In the genomic region with DNA sequence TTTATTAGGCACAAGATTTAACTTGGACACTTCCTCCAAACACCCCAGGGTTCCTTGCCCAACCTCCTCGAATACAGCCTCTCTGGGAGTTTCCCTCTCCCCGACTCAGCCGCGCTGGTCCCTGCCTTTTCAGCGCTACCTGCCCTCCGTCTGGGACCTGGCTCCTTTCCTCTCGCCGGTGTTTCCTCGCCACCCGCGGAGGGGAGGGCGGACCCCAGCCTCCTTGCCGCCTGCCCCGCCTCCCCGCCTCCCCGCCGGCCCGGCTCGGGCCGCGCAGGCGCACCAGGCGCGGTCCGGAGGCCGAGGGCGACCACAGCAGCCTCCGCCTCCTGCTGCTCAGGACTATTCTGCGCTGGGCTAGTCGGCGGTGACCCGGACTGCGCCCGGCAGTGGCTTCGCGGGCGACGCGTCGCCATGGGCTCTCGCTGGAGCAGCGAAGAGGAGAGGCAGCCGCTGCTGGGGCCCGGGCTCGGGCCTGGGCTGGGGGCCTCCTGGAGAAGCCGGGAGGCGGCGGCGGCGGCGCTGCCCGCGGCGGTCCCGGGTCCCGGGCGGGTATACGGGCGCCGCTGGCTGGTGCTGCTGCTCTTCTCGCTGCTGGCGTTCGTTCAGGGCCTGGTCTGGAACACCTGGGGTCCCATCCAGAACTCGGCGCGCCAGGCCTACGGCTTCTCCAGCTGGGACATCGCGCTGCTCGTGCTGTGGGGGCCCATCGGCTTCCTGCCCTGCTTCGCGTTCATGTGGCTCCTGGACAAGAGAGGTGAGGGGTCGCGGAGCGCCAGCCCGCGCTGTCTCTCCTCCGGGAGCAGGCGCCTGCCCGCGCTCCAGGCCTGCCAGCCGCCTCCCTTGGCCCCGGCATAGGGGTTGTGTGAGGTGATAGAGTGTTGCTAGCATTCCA, we compare ENCODE assay signal across 8 cellular contexts. TPM values are rescaled to one million over a fixed set of nuclear protein-coding genes. Genes with fewer than 3 reads are reported as not detected.
DNase-seq lines count a peak whose midpoint lies in the region; ATAC-seq and TF ChIP-seq lines count a peak whose summit lies in the region.

A gene with protein sequence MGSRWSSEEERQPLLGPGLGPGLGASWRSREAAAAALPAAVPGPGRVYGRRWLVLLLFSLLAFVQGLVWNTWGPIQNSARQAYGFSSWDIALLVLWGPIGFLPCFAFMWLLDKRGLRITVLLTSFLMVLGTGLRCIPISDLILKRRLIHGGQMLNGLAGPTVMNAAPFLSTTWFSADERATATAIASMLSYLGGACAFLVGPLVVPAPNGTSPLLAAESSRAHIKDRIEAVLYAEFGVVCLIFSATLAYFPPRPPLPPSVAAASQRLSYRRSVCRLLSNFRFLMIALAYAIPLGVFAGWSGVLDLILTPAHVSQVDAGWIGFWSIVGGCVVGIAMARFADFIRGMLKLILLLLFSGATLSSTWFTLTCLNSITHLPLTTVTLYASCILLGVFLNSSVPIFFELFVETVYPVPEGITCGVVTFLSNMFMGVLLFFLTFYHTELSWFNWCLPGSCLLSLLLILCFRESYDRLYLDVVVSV (plus strand): TSS at position 291 of the 895 bp plus-strand sequence. CDS start 124 bp downstream, at position 415.

- H3K27me3 ChIP-seq in brain microvascular endothelial cell (replicated peaks) = no peaks in the 10 kb centered on the region

- H3K4me3 ChIP-seq in brain microvascular endothelial cell (ENCODE audit: low read depth, low read length) = peak within 1 kb of the TSS; percentile 71

- peak; percentile 86 for DNase-seq in SK-N-DZ (ENCODE audit: low spot score)
- peak; percentile 31 for DNase-seq in brain microvascular endothelial cell
- peak; percentile 92 for DNase-seq in iPS-NIHi11 (ENCODE audit: low spot score)
- DNase-seq in stimulated activated CD4-positive, alpha-beta T cell treated with anti-CD3 and anti-CD28 coated beads, Interleukin-12 subunit alpha, Interleukin-12 subunit beta, amount 100 ng/mL, for 24 hours (ENCODE audit: low read depth in 2 of 2) = peak; percentile 41 to 57
- DNase-seq in NCI-H187 (lab: John Stamatoyannopoulos, UW) = no peak
- DNase-seq in NCI-H1417 (lab: John Stamatoyannopoulos, UW) = no peak

- ATAC-seq in GM18508 (IDR thresholded peaks at IDR 0.05; ENCODE audit: insufficient read depth, unreplicated experiment) (peak; percentile 49), HG02943 (IDR thresholded peaks at IDR 0.05; ENCODE audit: low read depth, unreplicated experiment) (peak; percentile 64)

- in situ Hi-C loops in brain microvascular endothelial cell (cut with HindIII; ENCODE audit: low pct_ligation_motif_present, low sequenced_read_pairs) = no loop called here

- no peak for TF ChIP-seq CTCF in brain microvascular endothelial cell (IDR thresholded peaks at IDR 0.05; ENCODE audit: low read depth, low read length, missing control alignments)

- H3K27ac ChIP-seq in brain microvascular endothelial cell = peak within 1 kb of the TSS; percentile 94

- no peaks in the 10 kb centered on the region for H3K36me3 ChIP-seq in brain microvascular endothelial cell (replicated peaks)

RNA-seq across cellular contexts. Expression of the gene that starts here (rescaled TPM):
- 29.1 and 31.4 TPM in 2 replicates for polyA plus RNA-seq in SK-N-DZ (2014; cell fraction: cytosol; rRNA removed)
- polyA plus RNA-seq in SK-N-DZ (2014; cell fraction: nucleus; rRNA removed) = 15.3 and 17.5 TPM in 2 replicates

Comparison
In these comparisons a context has a peak if more than half of its experiments do, and no peak if none do; other contexts are left out.
1. DNase-seq: peak in SK-N-DZ (single experiment), brain microvascular endothelial cell (single experiment), iPS-NIHi11 (single experiment) and stimulated activated CD4-positive, alpha-beta T cell treated with anti-CD3 and anti-CD28 coated beads, Interleukin-12 subunit alpha, Interleukin-12 subunit beta, amount 100 ng/mL, for 24 hours (2 of 2); none in NCI-H187 (0 of 2) and NCI-H1417 (0 of 3).